Comparison of ENCODE assay signal across 8 cellular contexts in the genomic region with DNA sequence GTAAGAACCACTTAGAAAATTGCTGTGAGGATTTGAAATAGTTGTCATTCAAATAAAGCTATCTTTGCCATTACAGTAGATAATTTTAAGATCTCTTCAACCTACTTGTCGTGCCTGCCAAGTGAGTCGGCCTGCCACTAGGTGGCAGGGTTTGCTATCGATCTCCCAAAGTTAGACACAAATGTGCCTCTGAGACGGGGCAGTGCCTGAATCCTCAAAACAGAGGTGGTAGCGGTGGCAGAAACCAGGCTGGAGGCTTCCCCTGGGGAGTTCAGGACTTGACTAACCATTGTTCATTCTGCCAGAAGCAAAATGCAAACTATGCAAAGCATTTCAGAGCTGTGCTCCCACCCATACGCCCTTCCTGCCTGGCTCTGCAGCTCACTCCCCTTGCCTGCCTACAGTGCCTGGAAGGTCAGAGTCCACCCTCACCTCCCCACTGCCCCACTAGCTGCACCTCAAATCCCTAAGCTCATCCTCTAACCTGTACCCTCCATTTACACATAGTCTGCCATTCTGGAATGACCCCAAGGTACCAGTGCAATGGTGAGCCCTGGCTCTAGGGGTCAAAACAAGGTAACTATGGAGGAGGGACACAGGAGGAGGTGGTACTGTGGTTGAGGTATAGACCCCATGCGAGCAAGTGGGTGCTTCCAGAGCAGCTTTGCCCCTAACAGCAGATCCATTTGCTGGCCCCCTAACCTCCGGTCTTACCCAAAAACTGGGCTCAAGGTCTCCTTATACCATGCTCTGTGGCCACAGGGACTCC.
DNase-seq lines count a peak whose midpoint lies in the region; ATAC-seq and TF ChIP-seq lines count a peak whose summit lies in the region.

No MANE protein-coding gene starts in this region.

- peak overlapping the region; percentile 45 for H3K56ac ChIP-seq in mesendoderm (ENCODE audit: low read length)

- H3K79me2 ChIP-seq in mesendoderm (ENCODE audit: control insufficient read depth, insufficient read depth, low read length) = no peaks in the 10 kb centered on the region

- H2BK5ac ChIP-seq in mesendoderm (ENCODE audit: low read length) = peak overlapping the region; percentile 24

- H3K4ac ChIP-seq in mesendoderm (ENCODE audit: low read depth, low read length) = no peak overlapping the region

- peak overlapping the region; percentile 16 for H3K27ac ChIP-seq in C4-2B
- no peak overlapping the region for H3K27ac ChIP-seq in effector memory CD4-positive, alpha-beta T cell (ENCODE audit: insufficient read depth, low read length, poor library complexity, severe bottlenecking)
- no peak overlapping the region for H3K27ac ChIP-seq in mesendoderm (ENCODE audit: low read depth, low read length)

- H3K9me3 ChIP-seq in effector memory CD4-positive, alpha-beta T cell (ENCODE audit: control insufficient read depth, low read length) = no peaks in the 10 kb centered on the region

- no peaks in the 10 kb centered on the region for H3K27me3 ChIP-seq in effector memory CD4-positive, alpha-beta T cell (replicated peaks; ENCODE audit: control insufficient read depth, insufficient read depth, low read length, poor library complexity, severe bottlenecking)
- no peaks in the 10 kb centered on the region for H3K27me3 ChIP-seq in mesendoderm (ENCODE audit: insufficient read depth, low read length, poor library complexity)

- TF ChIP-seq CTCF in C4-2B (conservative IDR thresholded peaks at IDR 0.05) = peak; percentile 93

- no CpG with 5 or more reads among the region's 8 CpGs for WGBS in mesendoderm (ENCODE audit: extremely low coverage, insufficient coverage, low lambda C conversion rate)

- H4K8ac ChIP-seq in mesendoderm (ENCODE audit: low read depth, low read length) = no peak overlapping the region

- no peak overlapping the region for H3K18ac ChIP-seq in mesendoderm (ENCODE audit: low read length)

- H3K4me2 ChIP-seq in mesendoderm (ENCODE audit: low read length) = no peak overlapping the region

- peaks cover 4% of the 10 kb centered on the region for H3K4me1 ChIP-seq in effector memory CD4-positive, alpha-beta T cell (ENCODE audit: control insufficient read depth, insufficient read depth, low read length, poor library complexity, severe bottlenecking)
- H3K4me1 ChIP-seq in mesendoderm (ENCODE audit: control insufficient read depth, low read depth, low read length) = peaks cover 3% of the 10 kb centered on the region

- peak overlapping the region; percentile 4 for H3K9ac ChIP-seq in mesendoderm (ENCODE audit: low read length)

- H2AK5ac ChIP-seq in mesendoderm (ENCODE audit: low read length) = no peak overlapping the region

- no peak overlapping the region for H3K4me3 ChIP-seq in effector memory CD4-positive, alpha-beta T cell (ENCODE audit: insufficient read depth, low read depth, low read length, poor library complexity, severe bottlenecking)
- H3K4me3 ChIP-seq in mesendoderm (ENCODE audit: low read length) = no peak overlapping the region

- H3K79me1 ChIP-seq in mesendoderm (ENCODE audit: low read length) = no peaks in the 10 kb centered on the region

- H3K36me3 ChIP-seq in effector memory CD4-positive, alpha-beta T cell (ENCODE audit: control insufficient read depth, insufficient read depth, low read length) = no peaks in the 10 kb centered on the region
- H3K36me3 ChIP-seq in mesendoderm (ENCODE audit: control insufficient read depth, insufficient read depth, low read length) = no peaks in the 10 kb centered on the region

- ATAC-seq in HG03354 (IDR thresholded peaks at IDR 0.05; ENCODE audit: poor library complexity, severe bottlenecking, unreplicated experiment) = peak; percentile 93

- H2BK15ac ChIP-seq in mesendoderm (replicated peaks; ENCODE audit: low read depth) = no peak overlapping the region

- no peak overlapping the region for H2BK120ac ChIP-seq in mesendoderm (ENCODE audit: low read depth, low read length)

- DNase-seq in GM19238 (ENCODE audit: insufficient read length, low spot score) = peak; percentile 80
- DNase-seq in NCI-H526 (lab: John Stamatoyannopoulos, UW) = peak; percentile 99
- DNase-seq in activated CD4-positive, alpha-beta T cell treated with anti-CD3 and anti-CD28 coated beads, Interleukin-2, amount 50 U/mL, for 4 hours = peak; percentile 51 to 53
- peak; percentile 6 to 38 (median 15) for DNase-seq in effector memory CD4-positive, alpha-beta T cell
- peak; percentile 97 for DNase-seq in mesendoderm
- DNase-seq in stimulated activated CD8-positive, alpha-beta memory T cell treated with anti-CD3 and anti-CD28 coated beads, Interleukin-2, amount 100 ng/mL, for 48 hours (ENCODE audit: low read depth in 2 of 2) = peak; percentile 51 to 61

- no peak overlapping the region for H4K5ac ChIP-seq in mesendoderm (ENCODE audit: low read length)

- no peak overlapping the region for H3K23ac ChIP-seq in mesendoderm (ENCODE audit: low read length)

Comparison
In these comparisons a context has a peak if more than half of its experiments do, and no peak if none do; other contexts are left out.
1. DNase-seq: peak in every context shown above with its lines; median percentile 99 in NCI-H526; 97 in mesendoderm; 80 in GM19238; 56 in stimulated activated CD8-positive, alpha-beta memory T cell treated with anti-CD3 and anti-CD28 coated beads, Interleukin-2, amount 100 ng/mL, for 48 hours; 52 in activated CD4-positive, alpha-beta T cell treated with anti-CD3 and anti-CD28 coated beads, Interleukin-2, amount 50 U/mL, for 4 hours; 15 in effector memory CD4-positive, alpha-beta T cell.